In the genomic region with DNA sequence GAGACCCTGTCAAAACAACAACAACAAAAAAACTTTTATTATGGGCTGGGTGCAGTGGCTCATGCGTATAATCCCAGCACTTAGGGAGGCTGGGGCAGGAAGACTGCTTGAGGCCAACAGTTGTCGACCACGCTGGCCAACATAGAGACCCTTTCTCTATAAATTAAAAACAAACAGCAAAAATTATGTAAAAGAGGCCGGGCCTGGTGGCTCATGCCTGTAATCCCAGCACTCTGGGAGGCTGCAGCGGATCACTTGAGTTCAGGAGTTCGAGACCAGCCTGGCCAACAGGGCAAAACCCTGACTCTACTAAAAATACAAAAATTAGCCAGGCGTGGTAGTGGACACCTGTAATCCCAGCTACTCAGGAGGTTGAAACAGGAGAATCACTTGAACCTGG, we compare ENCODE assay signal across 3 cellular contexts. TPM values are rescaled to one million over a fixed set of nuclear protein-coding genes. Genes with fewer than 3 reads are reported as not detected.
"Had no signal": no experiment of that assay in that cellular context is flagged by ENCODE, and none has a peak within 500 bp of the region (broad histone marks: within the 10 kb centered on the region; RNA-seq: fewer than 3 reads in every experiment).

No MANE protein-coding gene starts in this region.

RNA-seq across cellular contexts. Expression of a gene that starts 15.6 kb away (rescaled TPM):
- total RNA-seq: RPMI7951, SJSA1 had no signal
- polyA plus RNA-seq: SK-N-SH had no signal
